ENCODE assay signal across 8 cellular contexts in genomic region chr1:41726899-41727748, GRCh38.
DNase-seq lines count a peak whose midpoint lies in the region; ATAC-seq and TF ChIP-seq lines count a peak whose summit lies in the region.

No MANE protein-coding gene starts in this region.

- CTCF ChIA-PET in HEK293T (lab: Yijun Ruan, JAX) = interaction anchor here (1.2 kb wide), 1 partner anchor 13 kb away, joined by 3 read pairs; no protein-coding TSS in a partner anchor

- no peaks in the 10 kb centered on the region for H4K20me1 ChIP-seq in osteoblast (ENCODE audit: insufficient read depth, low read length)

- POLR2A ChIA-PET in HEK293T (lab: Yijun Ruan, JAX) = no interaction called here

- no peaks in the 10 kb centered on the region for H3K27me3 ChIP-seq in osteoblast (ENCODE audit: insufficient read depth, low read length)

- ATAC-seq in GM21723 (IDR thresholded peaks at IDR 0.05; ENCODE audit: unreplicated experiment) = peak; percentile 26

- H3K4me2 ChIP-seq in osteoblast (ENCODE audit: insufficient read depth, low read length) = peak overlapping the region; percentile 15

- no peaks in the 10 kb centered on the region for H3K36me3 ChIP-seq in osteoblast (ENCODE audit: insufficient read depth, low read length)

- H2AFZ ChIP-seq in osteoblast (ENCODE audit: low read length) = peak overlapping the region; percentile 2

- H3K9me3 ChIP-seq in osteoblast (ENCODE audit: low read depth, low read length) = no peaks in the 10 kb centered on the region

- peak; percentile 54 for TF ChIP-seq CTCF in GM12864 (IDR thresholded peaks at IDR 0.05; ENCODE audit: low read depth, low read length, missing control alignments)
- no peak for TF ChIP-seq CTCF in osteoblast (IDR thresholded peaks at IDR 0.05; ENCODE audit: extremely low read depth, low read depth, low read length)

- H3K4me1 ChIP-seq in osteoblast (ENCODE audit: insufficient read depth, low read length) = peaks cover 4% of the 10 kb centered on the region

- H3K27ac ChIP-seq in osteoblast (ENCODE audit: low read depth, low read length) = no peak overlapping the region

- DNase-seq in GM12864 (ENCODE audit: low read depth) (no peak), NCI-H82 treated with DMSO at 0.1 percent for 48 hours (lab: John Stamatoyannopoulos, UW; ENCODE audit: unreplicated experiment) (peak; percentile 94), cerebellum (ENCODE audit: low spot score) (peak; percentile 51), osteoblast (ENCODE audit: insufficient read length, low spot score, missing footprints) (peak; percentile 83), OCI-M2 (lab: John Stamatoyannopoulos, UW; ENCODE audit: unreplicated experiment) (no peak), HEK293T (ENCODE audit: extremely low spot score) (no peak), NCI-H345 treated with DMSO at 0.1 percent for 48 hours (lab: John Stamatoyannopoulos, UW; ENCODE audit: unreplicated experiment) (no peak)

- H3K4me3 ChIP-seq in GM12864 (ENCODE audit: low read depth, low read length) = peak overlapping the region; percentile 3
- H3K4me3 ChIP-seq in osteoblast (ENCODE audit: insufficient read depth, low read length) = no peak overlapping the region

- H3K79me2 ChIP-seq in osteoblast (ENCODE audit: insufficient read depth, low read length) = no peaks in the 10 kb centered on the region

TF ChIP-seq in HEK293T, 16 proteins besides CTCF, POLR2A, EP300 and RAD21:
- TF ChIP-seq LEF1 (IDR thresholded peaks at IDR 0.05; ENCODE audit: borderline replicate concordance) (no peak), FOXK2 (IDR thresholded peaks at IDR 0.05) (no peak), BHLHE40 (IDR thresholded peaks at IDR 0.05; ENCODE audit: borderline replicate concordance) (no peak), PKNOX1 (IDR thresholded peaks at IDR 0.05) (no peak), TARDBP (IDR thresholded peaks at IDR 0.05) (no peak), FOXM1 (IDR thresholded peaks at IDR 0.05; ENCODE audit: borderline replicate concordance) (no peak), CTBP1 (IDR thresholded peaks at IDR 0.05; ENCODE audit: borderline replicate concordance) (no peak), FOXA1 (IDR thresholded peaks at IDR 0.05) (no peak), ZNF384 (IDR thresholded peaks at IDR 0.05) (no peak), ARNT (IDR thresholded peaks at IDR 0.05) (no peak), NFRKB (IDR thresholded peaks at IDR 0.05) (no peak)
TF ChIP-seq in HEK293T: peak in this region for 0.

Comparison
In these comparisons a context has a peak if more than half of its experiments do, and no peak if none do; other contexts are left out.
1. DNase-seq: peak in NCI-H82 treated with DMSO at 0.1 percent for 48 hours (single experiment), cerebellum (single experiment) and osteoblast (single experiment); none in GM12864 (single experiment), OCI-M2 (single experiment), HEK293T (single experiment) and NCI-H345 treated with DMSO at 0.1 percent for 48 hours (single experiment).